8 cellular contexts compared by ENCODE assay signal in genomic region chr22:20509344-20510047, GRCh38. TPM values are rescaled to one million over a fixed set of nuclear protein-coding genes. Genes with fewer than 3 reads are reported as not detected.
DNase-seq lines count a peak whose midpoint lies in the region; ATAC-seq and TF ChIP-seq lines count a peak whose summit lies in the region.

No MANE protein-coding gene starts in this region.

- H2AFZ ChIP-seq in DND-41 (ENCODE audit: low read depth, low read length): no peak overlapping the region

- no peaks in the 10 kb centered on the region for H3K27me3 ChIP-seq in DND-41 (ENCODE audit: insufficient read depth, low read length, poor library complexity)

- H4K20me1 ChIP-seq in DND-41 (ENCODE audit: insufficient read depth, low read length): peaks cover 43% of the 10 kb centered on the region

- peak overlapping the region in 1 of 2 experiments; percentile 84; a peak in 3 of 4 replicates for H3K4me3 ChIP-seq in DND-41 (ENCODE audit: low read depth in 1 of 2, low read length in 2 of 2)

- no peaks in the 10 kb centered on the region for H3K9me3 ChIP-seq in DND-41 (ENCODE audit: insufficient read depth, low read length, severe bottlenecking)

- H3K9ac ChIP-seq in DND-41 (ENCODE audit: low read depth, low read length): peak overlapping the region; percentile 93

- TF ChIP-seq CTCF in DND-41 (IDR thresholded peaks at IDR 0.05; ENCODE audit: borderline replicate concordance, extremely low read depth, low read length, poor library complexity, severe bottlenecking): no peak

- H3K4me1 ChIP-seq in DND-41 (ENCODE audit: insufficient read depth, low read length): peaks cover 37% of the 10 kb centered on the region

- H3K4me2 ChIP-seq in DND-41 (ENCODE audit: insufficient read depth, low read length): peak overlapping the region; percentile 78

- H3K27ac ChIP-seq in DND-41 (ENCODE audit: low read length): peak overlapping the region; percentile 58; the same call in 1 of the 2 replicates
- peak overlapping the region; percentile 8 for H3K27ac ChIP-seq in substantia nigra (ENCODE audit: low read depth, low read length, poor library complexity, severe bottlenecking)

- H3K79me2 ChIP-seq in DND-41 (ENCODE audit: insufficient read depth, low read length): peaks cover 73% of the 10 kb centered on the region

- H3K36me3 ChIP-seq in DND-41 (ENCODE audit: insufficient read depth, low read length): peaks cover 20% of the 10 kb centered on the region

- ATAC-seq in DND-41 (ENCODE audit: insufficient read depth, low read depth) (peak; percentile 67), esophagus mucosa (peak; percentile 72), HG03135 (IDR thresholded peaks at IDR 0.05; ENCODE audit: unreplicated experiment) (no peak), HG02884 (IDR thresholded peaks at IDR 0.05; ENCODE audit: unreplicated experiment) (no peak)

- DNase-seq in DND-41 (peak; percentile 66), NCI-H2227 (lab: John Stamatoyannopoulos, UW; ENCODE audit: unreplicated experiment) (peak; percentile 50), myocyte (ENCODE audit: low read depth) (peak; percentile 91), substantia nigra (lab: John Stamatoyannopoulos, UW) (peak in 26 of 49 donors; percentile 2 to 73 (median 26))
- DNase-seq in activated CD8-positive, alpha-beta memory T cell treated with anti-CD3 and anti-CD28 coated beads, Interleukin-2, amount 50 U/mL, for 4 hours: peak; percentile 56

RNA-seq across cellular contexts. Expression of gene MED15, which starts 2.1 kb away (rescaled TPM):
- 51.7 TPM for total RNA-seq in esophagus mucosa
- 29.7 and 41.7 TPM in 2 replicates for total RNA-seq in myocyte
- 94.4 TPM for polyA plus RNA-seq in myocyte (2012)

RNA-seq across cellular contexts. Expression of gene KLHL22, which starts 13.9 kb away (rescaled TPM):
- 5.0 TPM for total RNA-seq in esophagus mucosa
- 31.5 and 46.3 TPM in 2 replicates for total RNA-seq in myocyte
- 24.3 TPM for polyA plus RNA-seq in myocyte (2012)

Comparison
In these comparisons a context has a peak if more than half of its experiments do, and no peak if none do; other contexts are left out.
1. ATAC-seq: peak in DND-41 (single experiment) and esophagus mucosa (single experiment); none in HG03135 (single experiment) and HG02884 (single experiment).
2. DNase-seq: peak in every context shown above with its lines; median percentile 91 in myocyte; 66 in DND-41; 56 in activated CD8-positive, alpha-beta memory T cell treated with anti-CD3 and anti-CD28 coated beads, Interleukin-2, amount 50 U/mL, for 4 hours; 50 in NCI-H2227; 26 in substantia nigra.